In the genomic region with DNA sequence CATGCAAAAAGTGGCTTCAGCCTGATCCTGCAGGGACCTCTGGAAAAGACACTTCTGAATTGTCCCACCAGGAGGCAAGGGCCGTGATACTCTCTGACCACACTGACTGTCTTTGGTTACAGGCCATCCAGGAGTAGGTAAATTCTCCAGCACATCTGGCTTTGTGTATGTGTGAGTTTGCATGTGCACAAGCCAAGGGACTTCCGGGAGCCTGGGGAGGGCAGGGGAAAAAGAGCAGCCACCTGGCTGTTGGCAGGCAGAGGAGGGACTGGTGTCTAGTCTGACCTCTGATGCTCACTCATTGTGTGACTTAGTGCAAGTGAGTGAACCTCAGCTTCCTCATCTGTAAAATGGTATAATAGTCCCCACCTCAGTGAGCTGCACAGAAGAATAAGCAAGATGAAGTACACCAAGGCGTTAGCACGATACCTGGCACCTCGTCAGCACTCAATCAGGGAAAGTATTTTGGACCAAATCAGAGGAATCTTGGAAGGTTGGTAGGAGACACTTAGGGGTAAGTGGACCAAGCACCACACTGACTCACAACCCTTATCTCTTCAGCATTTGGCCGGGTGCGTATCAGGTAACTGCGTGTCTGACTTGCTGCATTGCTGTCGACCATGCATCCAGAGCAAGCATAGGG, we compare ENCODE assay signal across 11 cellular contexts. TPM values are rescaled to one million over a fixed set of nuclear protein-coding genes. Genes with fewer than 3 reads are reported as not detected.
DNase-seq lines count a peak whose midpoint lies in the region; ATAC-seq lines count a peak whose summit lies in the region.
"Had no signal": no experiment of that assay in that cellular context is flagged by ENCODE, and none has a peak within 500 bp of the region (broad histone marks: within the 10 kb centered on the region; RNA-seq: fewer than 3 reads in every experiment).

No MANE protein-coding gene starts in this region.

- H3K4me3 Mint-ChIP-seq in activated T-cell treated with anti-CD3 and anti-CD28 coated beads, Interleukin-2, amount 50 U/mL, for 24 hours = no peak overlapping the region
- H3K4me3 Mint-ChIP-seq in activated T-cell treated with anti-CD3 and anti-CD28 coated beads, Interleukin-2, amount 50 U/mL, for 4 hours = no peak overlapping the region
- no peak overlapping the region for H3K4me3 Mint-ChIP-seq in stimulated activated effector memory CD8-positive, alpha-beta T cell treated with anti-CD3 and anti-CD28 coated beads, Interleukin-12 subunit alpha, Interleukin-12 subunit beta, amount 100 ng/mL, for 72 hours
- no peak overlapping the region for H3K4me3 Mint-ChIP-seq in T-helper 2 cell treated with Interferon-gamma antibody and Interleukin-4, amounts not matched to agents 5 μg/mL and 100 μg/mL, for 36 hours

- DNase-seq in activated T-cell treated with anti-CD3 and anti-CD28 coated beads, Interleukin-2, amount 50 U/mL, for 24 hours = no peak
- DNase-seq in activated T-cell treated with anti-CD3 and anti-CD28 coated beads, Interleukin-2, amount 50 U/mL, for 4 hours = no peak
- DNase-seq in stimulated activated effector memory CD8-positive, alpha-beta T cell treated with anti-CD3 and anti-CD28 coated beads, Interleukin-12 subunit alpha, Interleukin-12 subunit beta, amount 100 ng/mL, for 72 hours (ENCODE audit: low spot score in 2 of 2) = no peak
- no peak for DNase-seq in T-helper 2 cell treated with Interferon-gamma antibody and Interleukin-4, amounts not matched to agents 5 μg/mL and 100 μg/mL, for 36 hours (ENCODE audit: low spot score)
- DNase-seq in epidermal melanocyte (ENCODE audit: insufficient read length, low spot score) (no peak), GM19240 (ENCODE audit: insufficient read length, low spot score) (no peak)
- DNase-seq: ACHN, pancreas had no signal

- ATAC-seq in activated T-cell treated with anti-CD3 and anti-CD28 coated beads, Interleukin-2, amount 50 U/mL, for 4 hours = no peak
- ATAC-seq in HG02588 (IDR thresholded peaks at IDR 0.05; ENCODE audit: unreplicated experiment) = peak; percentile 64
- ATAC-seq in HG03571 (IDR thresholded peaks at IDR 0.05; ENCODE audit: unreplicated experiment) = peak; percentile 61
- peak; percentile 31 for ATAC-seq in stimulated activated effector memory CD8-positive, alpha-beta T cell treated with anti-CD3 and anti-CD28 coated beads, Interleukin-12 subunit alpha, Interleukin-12 subunit beta, amount 100 ng/mL, for 72 hours

- peaks cover 83% of the 10 kb centered on the region for H3K4me1 Mint-ChIP-seq in activated T-cell treated with anti-CD3 and anti-CD28 coated beads, Interleukin-2, amount 50 U/mL, for 24 hours (ENCODE audit: low read depth)
- peaks cover 62% of the 10 kb centered on the region for H3K4me1 Mint-ChIP-seq in activated T-cell treated with anti-CD3 and anti-CD28 coated beads, Interleukin-2, amount 50 U/mL, for 4 hours (ENCODE audit: low read depth)
- H3K4me1 Mint-ChIP-seq in stimulated activated effector memory CD8-positive, alpha-beta T cell treated with anti-CD3 and anti-CD28 coated beads, Interleukin-12 subunit alpha, Interleukin-12 subunit beta, amount 100 ng/mL, for 72 hours = peaks cover 63% of the 10 kb centered on the region
- peaks cover 34% of the 10 kb centered on the region for H3K4me1 Mint-ChIP-seq in T-helper 2 cell treated with Interferon-gamma antibody and Interleukin-4, amounts not matched to agents 5 μg/mL and 100 μg/mL, for 36 hours (ENCODE audit: low read depth)

- peak overlapping the region; percentile 51 for H3K27ac Mint-ChIP-seq in activated T-cell treated with anti-CD3 and anti-CD28 coated beads, Interleukin-2, amount 50 U/mL, for 24 hours
- no peak overlapping the region for H3K27ac Mint-ChIP-seq in stimulated activated effector memory CD8-positive, alpha-beta T cell treated with anti-CD3 and anti-CD28 coated beads, Interleukin-12 subunit alpha, Interleukin-12 subunit beta, amount 100 ng/mL, for 72 hours
- no peak overlapping the region for H3K27ac Mint-ChIP-seq in T-helper 2 cell treated with Interferon-gamma antibody and Interleukin-4, amounts not matched to agents 5 μg/mL and 100 μg/mL, for 36 hours

- H3K9me3 Mint-ChIP-seq in activated T-cell treated with anti-CD3 and anti-CD28 coated beads, Interleukin-2, amount 50 U/mL, for 24 hours = no peaks in the 10 kb centered on the region
- no peaks in the 10 kb centered on the region for H3K9me3 Mint-ChIP-seq in activated T-cell treated with anti-CD3 and anti-CD28 coated beads, Interleukin-2, amount 50 U/mL, for 4 hours
- H3K9me3 Mint-ChIP-seq in stimulated activated effector memory CD8-positive, alpha-beta T cell treated with anti-CD3 and anti-CD28 coated beads, Interleukin-12 subunit alpha, Interleukin-12 subunit beta, amount 100 ng/mL, for 72 hours = no peaks in the 10 kb centered on the region
- no peaks in the 10 kb centered on the region for H3K9me3 Mint-ChIP-seq in T-helper 2 cell treated with Interferon-gamma antibody and Interleukin-4, amounts not matched to agents 5 μg/mL and 100 μg/mL, for 36 hours

- H3K27me3 Mint-ChIP-seq in activated T-cell treated with anti-CD3 and anti-CD28 coated beads, Interleukin-2, amount 50 U/mL, for 24 hours = no peaks in the 10 kb centered on the region
- H3K27me3 Mint-ChIP-seq in activated T-cell treated with anti-CD3 and anti-CD28 coated beads, Interleukin-2, amount 50 U/mL, for 4 hours (ENCODE audit: low read depth) = no peaks in the 10 kb centered on the region
- no peaks in the 10 kb centered on the region for H3K27me3 Mint-ChIP-seq in T-helper 2 cell treated with Interferon-gamma antibody and Interleukin-4, amounts not matched to agents 5 μg/mL and 100 μg/mL, for 36 hours (ENCODE audit: low read depth)

- H3K36me3 Mint-ChIP-seq in activated T-cell treated with anti-CD3 and anti-CD28 coated beads, Interleukin-2, amount 50 U/mL, for 24 hours (ENCODE audit: low read depth) = peaks cover 49% of the 10 kb centered on the region
- peaks cover 23% of the 10 kb centered on the region for H3K36me3 Mint-ChIP-seq in activated T-cell treated with anti-CD3 and anti-CD28 coated beads, Interleukin-2, amount 50 U/mL, for 4 hours (ENCODE audit: insufficient read depth)
- H3K36me3 Mint-ChIP-seq in stimulated activated effector memory CD8-positive, alpha-beta T cell treated with anti-CD3 and anti-CD28 coated beads, Interleukin-12 subunit alpha, Interleukin-12 subunit beta, amount 100 ng/mL, for 72 hours = peaks cover 23% of the 10 kb centered on the region
- peaks cover 13% of the 10 kb centered on the region for H3K36me3 Mint-ChIP-seq in T-helper 2 cell treated with Interferon-gamma antibody and Interleukin-4, amounts not matched to agents 5 μg/mL and 100 μg/mL, for 36 hours (ENCODE audit: low read depth)

RNA-seq across cellular contexts. Expression of a gene that starts 19.1 kb away (rescaled TPM):
- 10 to 100 TPM; 27.9 to 35.5 (median 29.9) TPM for total RNA-seq in activated T-cell treated with anti-CD3 and anti-CD28 coated beads, Interleukin-2, amount 50 U/mL, for 4 hours
- total RNA-seq: RPMI7951 had no signal

Comparison
In these comparisons a context has a peak if more than half of its experiments do, and no peak if none do; other contexts are left out.
1. ATAC-seq: peak in HG02588 (single experiment), HG03571 (single experiment) and stimulated activated effector memory CD8-positive, alpha-beta T cell treated with anti-CD3 and anti-CD28 coated beads, Interleukin-12 subunit alpha, Interleukin-12 subunit beta, amount 100 ng/mL, for 72 hours (single experiment); none in activated T-cell treated with anti-CD3 and anti-CD28 coated beads, Interleukin-2, amount 50 U/mL, for 4 hours (0 of 2).